In genomic region chr3:197599089-197599765, GRCh38 we compare ENCODE assay signal across 8 cellular contexts. TPM values are rescaled to one million over a fixed set of nuclear protein-coding genes. Genes with fewer than 3 reads are reported as not detected.
DNase-seq lines count a peak whose midpoint lies in the region; ATAC-seq, FAIRE-seq and TF ChIP-seq lines count a peak whose summit lies in the region.

No MANE protein-coding gene starts in this region.

- H3K4me3 Mint-ChIP-seq in activated T-cell treated with anti-CD3 and anti-CD28 coated beads, Interleukin-2, amount 50 U/mL, for 72 hours: no peak overlapping the region

- H3K4me3 ChIP-seq in BE2C (ENCODE audit: low read depth, low read length): peak overlapping the region; percentile 63
- H3K4me3 ChIP-seq in LNCaP clone FGC (ENCODE audit: low read depth, low read length): no peak overlapping the region
- no peak overlapping the region for H3K4me3 ChIP-seq in pancreas
- no peak overlapping the region for H3K4me3 ChIP-seq in upper lobe of left lung

- TF ChIP-seq CTCF in BE2C (IDR thresholded peaks at IDR 0.05; ENCODE audit: low read depth, low read length) (peak; percentile 87), LNCaP clone FGC (IDR thresholded peaks at IDR 0.05; ENCODE audit: control insufficient read depth, extremely low read depth, insufficient read depth) (peak; percentile 81), foreskin keratinocyte (conservative IDR thresholded peaks at IDR 0.05) (peak; percentile 90), pancreas (IDR thresholded peaks at IDR 0.05) (peak; percentile 84 to 88 (median 88)), upper lobe of left lung (IDR thresholded peaks at IDR 0.05) (peak; percentile 72 to 92 (median 80))

- no peaks in the 10 kb centered on the region for H3K9me3 Mint-ChIP-seq in activated T-cell treated with anti-CD3 and anti-CD28 coated beads, Interleukin-2, amount 50 U/mL, for 72 hours

- no peaks in the 10 kb centered on the region for H3K27me3 Mint-ChIP-seq in activated T-cell treated with anti-CD3 and anti-CD28 coated beads, Interleukin-2, amount 50 U/mL, for 72 hours (ENCODE audit: low read depth)

- DNase-seq in BE2C (peak; percentile 92), LNCaP clone FGC (ENCODE audit: low read depth) (peak; percentile 35), foreskin keratinocyte (peak; percentile 53 to 74), pancreas (peak; percentile 61 to 88 (median 71)), upper lobe of left lung (peak; percentile 59 to 70), NCI-H2081 treated with DMSO at 0.1 percent for 48 hours (lab: John Stamatoyannopoulos, UW) (no peak)
- DNase-seq in activated T-cell treated with anti-CD3 and anti-CD28 coated beads, Interleukin-2, amount 50 U/mL, for 72 hours: peak; percentile 78 to 82

- no peaks in the 10 kb centered on the region for H3K36me3 ChIP-seq in BE2C
- no peaks in the 10 kb centered on the region for H3K36me3 ChIP-seq in pancreas
- H3K36me3 ChIP-seq in upper lobe of left lung: peaks cover 0 to 18% (median 8%) of the 10 kb centered on the region in 4 donors

- H3K27ac Mint-ChIP-seq in activated T-cell treated with anti-CD3 and anti-CD28 coated beads, Interleukin-2, amount 50 U/mL, for 72 hours: no peak overlapping the region

- no peak for FAIRE-seq in pancreas (lab: Jason Lieb, UNC)

- H3K36me3 Mint-ChIP-seq in activated T-cell treated with anti-CD3 and anti-CD28 coated beads, Interleukin-2, amount 50 U/mL, for 72 hours (ENCODE audit: insufficient read depth in 2 of 2): no peaks in the 10 kb centered on the region

- WGBS in pancreas, 2 donors: 12 to 15% methylated on average over 22 of the region's 22 CpGs
- 29 to 39% methylated on average over 17 to 21 of the region's 22 CpGs for WGBS in upper lobe of left lung, 2 donors

- no peak for TF ChIP-seq EP300 in upper lobe of left lung (IDR thresholded peaks at IDR 0.05)

- ATAC-seq in GM21360 (IDR thresholded peaks at IDR 0.05; ENCODE audit: unreplicated experiment) (peak; percentile 63), foreskin keratinocyte (peak; percentile 86), pancreas (peak; percentile 92 to 99 (median 97)), upper lobe of left lung (ENCODE audit: low FRiP score in 2 of 2) (peak; percentile 89 to 93)
- peak; percentile 96 for ATAC-seq in activated T-cell treated with anti-CD3 and anti-CD28 coated beads, Interleukin-2, amount 50 U/mL, for 72 hours (replicated peaks in 1 of 2)

- intact Hi-C loops in pancreas (cut with DNase I): no loop called here

- no peaks in the 10 kb centered on the region for H3K4me1 ChIP-seq in BE2C
- H3K4me1 ChIP-seq in foreskin keratinocyte: peaks cover 5% of the 10 kb centered on the region
- peaks cover 0 to 4% (median 0%) of the 10 kb centered on the region in 3 donors for H3K4me1 ChIP-seq in pancreas
- H3K4me1 ChIP-seq in upper lobe of left lung: peaks cover 0 to 9% (median 4%) of the 10 kb centered on the region in 4 donors

- no peak for TF ChIP-seq POLR2A in upper lobe of left lung (IDR thresholded peaks at IDR 0.05)

- peaks cover 8% of the 10 kb centered on the region for H3K4me1 Mint-ChIP-seq in activated T-cell treated with anti-CD3 and anti-CD28 coated beads, Interleukin-2, amount 50 U/mL, for 72 hours (ENCODE audit: low read depth)

- H3K27me3 ChIP-seq in BE2C (no peaks in the 10 kb centered on the region), foreskin keratinocyte (no peaks in the 10 kb centered on the region), pancreas (no peaks in the 10 kb centered on the region), upper lobe of left lung (no peaks in the 10 kb centered on the region)

- H3K27ac ChIP-seq in foreskin keratinocyte: peak overlapping the region; percentile 63
- no peak overlapping the region for H3K27ac ChIP-seq in pancreas
- H3K27ac ChIP-seq in upper lobe of left lung: no peak overlapping the region

- H3K9me3 ChIP-seq in BE2C: no peaks in the 10 kb centered on the region
- no peaks in the 10 kb centered on the region for H3K9me3 ChIP-seq in pancreas
- H3K9me3 ChIP-seq in upper lobe of left lung: no peaks in the 10 kb centered on the region

RNA-seq across cellular contexts. Expression of gene BDH1, which starts 43.5 kb away (rescaled TPM):
- polyA plus RNA-seq in BE2C (2012; ENCODE audit: insufficient read depth, insufficient read length, low read depth): 19.5 TPM
- 10 to 100 TPM; 76.9 to 92.5 TPM for total RNA-seq in activated T-cell treated with anti-CD3 and anti-CD28 coated beads, Interleukin-2, amount 50 U/mL, for 72 hours
- total RNA-seq in foreskin keratinocyte: 19.9 and 27.8 TPM in 2 replicates
- 26.3 and 35.9 TPM in 2 replicates for polyA plus RNA-seq in foreskin keratinocyte
- total RNA-seq in pancreas: 10 to 100 TPM in 2 of 6 donors, 1 to 10 TPM in 4; 2.1 to 11.9 (median 6.7) TPM
- polyA plus RNA-seq in pancreas: 10 to 100 TPM in 1 of 2 donors, 1 to 10 TPM in 1; 9.2 to 20.8 TPM
- 10 to 100 TPM; 13.5 to 30.4 (median 23.0) TPM for total RNA-seq in upper lobe of left lung
